In the genomic region with DNA sequence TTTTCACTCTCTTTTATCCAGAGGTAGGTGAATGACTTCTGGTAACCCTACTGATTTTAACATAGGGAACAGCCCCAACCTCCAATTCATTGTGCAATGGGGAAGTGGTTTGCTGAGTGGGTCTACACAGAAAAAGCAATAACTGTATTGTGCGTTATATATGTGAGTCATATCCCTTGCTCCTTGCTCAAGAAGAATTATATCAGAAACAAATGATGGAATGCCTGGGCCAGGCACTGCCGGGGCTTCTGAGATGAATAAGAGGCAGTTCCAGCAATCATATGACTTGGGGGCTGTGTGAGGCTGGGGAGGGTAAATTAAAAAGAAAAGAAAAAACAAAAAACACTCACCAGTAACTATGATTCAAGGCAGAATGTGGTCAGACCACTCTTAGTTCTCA, we compare ENCODE assay signal across 9 cellular contexts.
DNase-seq lines count a peak whose midpoint lies in the region; ATAC-seq, FAIRE-seq and TF ChIP-seq lines count a peak whose summit lies in the region.
"Had no signal": no experiment of that assay in that cellular context is flagged by ENCODE, and none has a peak within 500 bp of the region (broad histone marks: within the 10 kb centered on the region; RNA-seq: fewer than 3 reads in every experiment).

No MANE protein-coding gene starts in this region.

- H3K36me3 ChIP-seq in astrocyte (ENCODE audit: insufficient read depth, low read length) (no peaks in the 10 kb centered on the region), right lobe of liver (no peaks in the 10 kb centered on the region)
- H3K36me3 ChIP-seq: tibial artery had no signal

- peak; percentile 56 to 79 (median 62) for ATAC-seq in right lobe of liver
- ATAC-seq in GM19035 (IDR thresholded peaks at IDR 0.05; ENCODE audit: unreplicated experiment): no peak
- no peak for ATAC-seq in GM21786 (IDR thresholded peaks at IDR 0.05; ENCODE audit: unreplicated experiment)

- H3K4me3 ChIP-seq in astrocyte (ENCODE audit: insufficient read depth, low read depth, low read length): no peak overlapping the region
- H3K4me3 ChIP-seq in right lobe of liver: no peak overlapping the region
- H3K4me3 ChIP-seq: tibial artery had no signal

- no peak for TF ChIP-seq CTCF in astrocyte (IDR thresholded peaks at IDR 0.05; ENCODE audit: insufficient read depth, low read depth, low read length)
- TF ChIP-seq CTCF in right lobe of liver (IDR thresholded peaks at IDR 0.05): no peak

- H3K4me3 Mint-ChIP-seq in astrocyte (ENCODE audit: unreplicated experiment): no peak overlapping the region

- peak overlapping the region; percentile 82 for H3K27ac Mint-ChIP-seq in astrocyte (ENCODE audit: unreplicated experiment)

- H3K27ac ChIP-seq in astrocyte (ENCODE audit: low read depth, low read length) (peak overlapping the region; percentile 91), right lobe of liver (peak overlapping the region in 1 of 3 donors; percentile 37)
- H3K27ac ChIP-seq: tibial artery had no signal

- no peaks in the 10 kb centered on the region for H3K79me2 ChIP-seq in astrocyte (ENCODE audit: insufficient read depth, low read length)

- peaks cover under 1% of the 10 kb centered on the region for H3K9me3 Mint-ChIP-seq in astrocyte (ENCODE audit: unreplicated experiment)

- peaks cover 19% of the 10 kb centered on the region for H3K4me1 Mint-ChIP-seq in astrocyte (ENCODE audit: low read depth, unreplicated experiment)

- peak; percentile 64 for DNase-seq in stimulated activated CD4-positive, alpha-beta T cell treated with anti-CD3 and anti-CD28 coated beads, Interleukin-1b, Interleukin-23, amount 100 ng/mL, for 48 hours
- no peak for DNase-seq in stimulated activated CD4-positive, alpha-beta T cell treated with anti-CD3 and anti-CD28 coated beads, Interleukin-2, amount 100 ng/mL, for 48 hours
- peak; percentile 95 for DNase-seq in astrocyte (ENCODE audit: low read depth)
- no peak for DNase-seq in right lobe of liver
- DNase-seq in HuH-7 (ENCODE audit: low spot score): no peak
- DNase-seq in NCI-H2196 treated with DMSO at 0.1 percent for 48 hours (lab: John Stamatoyannopoulos, UW; ENCODE audit: unreplicated experiment): no peak

- H3K27me3 ChIP-seq in astrocyte (ENCODE audit: insufficient read depth, low read length): no peaks in the 10 kb centered on the region
- H3K27me3 ChIP-seq in right lobe of liver: no peaks in the 10 kb centered on the region
- H3K27me3 ChIP-seq: tibial artery had no signal

- H2AFZ ChIP-seq in astrocyte (ENCODE audit: low read depth, low read length): peak overlapping the region; percentile 18

- no peaks in the 10 kb centered on the region for H3K27me3 Mint-ChIP-seq in astrocyte (ENCODE audit: low read depth, unreplicated experiment)

- H3K36me3 Mint-ChIP-seq in astrocyte (ENCODE audit: low read depth, unreplicated experiment): no peaks in the 10 kb centered on the region

- no peak for TF ChIP-seq POLR2A in right lobe of liver (IDR thresholded peaks at IDR 0.05)

- no peaks in the 10 kb centered on the region for H4K20me1 ChIP-seq in astrocyte (ENCODE audit: insufficient read depth, low read length)

- H3K4me1 ChIP-seq in astrocyte (ENCODE audit: insufficient read depth, low read length): peaks cover 16% of the 10 kb centered on the region
- H3K4me1 ChIP-seq in right lobe of liver: no peaks in the 10 kb centered on the region
- H3K4me1 ChIP-seq: tibial artery had no signal

- H3K9me3 ChIP-seq in astrocyte (ENCODE audit: insufficient read depth, low read depth, low read length): no peaks in the 10 kb centered on the region
- H3K9me3 ChIP-seq in right lobe of liver: no peaks in the 10 kb centered on the region
- H3K9me3 ChIP-seq: tibial artery had no signal

- H3K9ac ChIP-seq in astrocyte (ENCODE audit: low read length): peak overlapping the region; percentile 72

- peak overlapping the region; percentile 75 for H3K4me2 ChIP-seq in astrocyte (ENCODE audit: low read length)

- peak; percentile 87 for FAIRE-seq in astrocyte (lab: Jason Lieb, UNC)

- 21% methylated on average over 2 of the region's 2 CpGs for WGBS in right lobe of liver (ENCODE audit: insufficient coverage, low coverage, low lambda C conversion rate, missing lambda C conversion rate)

- intact Hi-C loops in right lobe of liver (cut with DNase I): no loop called here

Comparison
In these comparisons a context has a peak if more than half of its experiments do, and no peak if none do; other contexts are left out.
1. DNase-seq: peak in stimulated activated CD4-positive, alpha-beta T cell treated with anti-CD3 and anti-CD28 coated beads, Interleukin-1b, Interleukin-23, amount 100 ng/mL, for 48 hours (single experiment) and astrocyte (single experiment); none in stimulated activated CD4-positive, alpha-beta T cell treated with anti-CD3 and anti-CD28 coated beads, Interleukin-2, amount 100 ng/mL, for 48 hours (0 of 2), right lobe of liver (0 of 3), HuH-7 (single experiment) and NCI-H2196 treated with DMSO at 0.1 percent for 48 hours (single experiment).
2. ATAC-seq: peak in right lobe of liver (4 of 4); none in GM19035 (single experiment) and GM21786 (single experiment).